In the genomic region with DNA sequence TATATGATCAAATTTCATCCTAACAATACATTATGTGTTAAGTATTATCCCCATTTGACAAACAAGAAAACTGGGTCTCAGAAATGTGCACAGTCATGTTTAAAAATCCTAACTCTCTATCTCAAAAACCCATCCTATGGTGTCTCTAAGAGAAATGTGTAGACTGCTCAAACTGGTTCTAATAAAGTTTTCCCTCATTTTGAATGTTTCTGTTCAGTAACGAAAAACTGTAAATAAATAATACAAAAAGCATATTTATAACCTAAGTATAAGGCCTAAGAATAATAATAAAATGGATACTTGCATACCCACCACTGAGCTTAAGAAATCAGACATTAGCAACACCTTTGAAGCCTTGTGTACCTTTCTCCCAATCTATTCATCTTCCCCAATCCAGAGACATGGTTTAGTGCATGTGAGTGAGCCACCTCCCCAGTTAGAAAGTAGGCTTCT, we compare ENCODE assay signal across 1 cellular context.
A peak's percentile ranks its signal among the peaks of the same experiment; 100 is the strongest.
TF ChIP-seq lines count a peak whose summit lies in the region.

No MANE protein-coding gene starts in this region.

TF ChIP-seq in K562, 482 proteins besides CTCF, POLR2A, EP300 and RAD21 (continued from another document and continues in another):
- TF ChIP-seq ZNF133 (CRISPR knock-in tag; IDR thresholded peaks at IDR 0.05) (no peak), SMAD4 (CRISPR knock-in tag; conservative IDR thresholded peaks at IDR 0.05) (peak; percentile 92), BACH1 (tag; IDR thresholded peaks at IDR 0.05) (peak; percentile 97), ZNF197 (CRISPR knock-in tag; IDR thresholded peaks at IDR 0.05; ENCODE audit: low read depth) (peak; percentile 47; the same call in 1 of the 2 replicates), CAMTA2 (CRISPR knock-in tag; conservative IDR thresholded peaks at IDR 0.05) (no peak), ZNF780A (CRISPR knock-in tag; IDR thresholded peaks at IDR 0.05) (no peak), CBX3 (IDR thresholded peaks at IDR 0.05; ENCODE audit: borderline replicate concordance in 1 of 2, low read length in 2 of 2) (peak in 1 of 2 experiments; percentile 81; a peak in 2 of 3 replicates), BRD9 (IDR thresholded peaks at IDR 0.05; ENCODE audit: low read depth, partially characterized antibody) (peak; percentile 91), SLC30A9 (CRISPR knock-in tag; IDR thresholded peaks at IDR 0.05) (no peak), KDM2B (CRISPR knock-in tag; IDR thresholded peaks at IDR 0.05) (no peak), IFI16 (CRISPR knock-in tag; IDR thresholded peaks at IDR 0.05) (no peak), NRF1 (conservative IDR thresholded peaks at IDR 0.05 in 1 of 2, IDR thresholded peaks at IDR 0.05 in 1 of 2) (no peak), XRCC5 (IDR thresholded peaks at IDR 0.05; ENCODE audit: low read depth, low read length) (no peak), CBFA2T3 (IDR thresholded peaks at IDR 0.05) (0 out of 2 replicates have a peak, but pooled peaks have one; percentile 39), HDAC6 (IDR thresholded peaks at IDR 0.05; ENCODE audit: low read depth, low read length) (no peak), NFE2 (IDR thresholded peaks at IDR 0.05; ENCODE audit: low read depth) (peak; percentile 97), CTBP1 (IDR thresholded peaks at IDR 0.05; ENCODE audit: borderline replicate concordance) (0 out of 2 replicates have a peak, but pooled peaks have one; percentile 47), POU5F1 (IDR thresholded peaks at IDR 0.05; ENCODE audit: borderline replicate concordance, low read depth, low read length, partially characterized antibody) (no peak), MXI1 (IDR thresholded peaks at IDR 0.05; ENCODE audit: low read depth, low read length) (no peak), ZNF77 (CRISPR knock-in tag; IDR thresholded peaks at IDR 0.05) (no peak), RCOR1 (IDR thresholded peaks at IDR 0.05; ENCODE audit: borderline replicate concordance in 1 of 2, low read depth in 2 of 2, low read length in 2 of 2) (peak in 1 of 2 experiments; percentile 93; a peak in 2 of 4 replicates), NONO (IDR thresholded peaks at IDR 0.05; ENCODE audit: low read depth in 2 of 2, low read length in 1 of 2) (0 out of 4 replicates have a peak, but pooled peaks of 1 of the 2 experiments have one; percentile 19), NR4A1 (CRISPR knock-in tag; IDR thresholded peaks at IDR 0.05) (no peak), NR4A1 (tag; IDR thresholded peaks at IDR 0.05) (no peak), NCOA6 (IDR thresholded peaks at IDR 0.05) (peak; percentile 29; the same call in 1 of the 2 replicates), ZNF561 (CRISPR knock-in tag; conservative IDR thresholded peaks at IDR 0.05) (no peak), BCOR (IDR thresholded peaks at IDR 0.05) (peak; percentile 22; the same call in 1 of the 2 replicates), ZNF766 (CRISPR knock-in tag; conservative IDR thresholded peaks at IDR 0.05) (peak; percentile 54; the same call in 1 of the 2 replicates), RBM39 (optimal IDR thresholded peaks at IDR 0.05; ENCODE audit: low read depth, low read length) (no peak), MAFK (IDR thresholded peaks at IDR 0.05; ENCODE audit: low read length) (peak; percentile 87; the same call in 1 of the 2 replicates), FOXM1 (IDR thresholded peaks at IDR 0.05; ENCODE audit: low read depth) (peak; percentile 65), FOXM1 (CRISPR knock-in tag; IDR thresholded peaks at IDR 0.05; ENCODE audit: low read depth) (no peak), ZNF79 (CRISPR knock-in tag; IDR thresholded peaks at IDR 0.05; ENCODE audit: low read depth) (no peak), ZFP36 (IDR thresholded peaks at IDR 0.05; ENCODE audit: low read depth, low read length, partially characterized antibody) (no peak), ZNF3 (CRISPR knock-in tag; IDR thresholded peaks at IDR 0.05) (no peak)
- TF ChIP-seq, protein P1, sequence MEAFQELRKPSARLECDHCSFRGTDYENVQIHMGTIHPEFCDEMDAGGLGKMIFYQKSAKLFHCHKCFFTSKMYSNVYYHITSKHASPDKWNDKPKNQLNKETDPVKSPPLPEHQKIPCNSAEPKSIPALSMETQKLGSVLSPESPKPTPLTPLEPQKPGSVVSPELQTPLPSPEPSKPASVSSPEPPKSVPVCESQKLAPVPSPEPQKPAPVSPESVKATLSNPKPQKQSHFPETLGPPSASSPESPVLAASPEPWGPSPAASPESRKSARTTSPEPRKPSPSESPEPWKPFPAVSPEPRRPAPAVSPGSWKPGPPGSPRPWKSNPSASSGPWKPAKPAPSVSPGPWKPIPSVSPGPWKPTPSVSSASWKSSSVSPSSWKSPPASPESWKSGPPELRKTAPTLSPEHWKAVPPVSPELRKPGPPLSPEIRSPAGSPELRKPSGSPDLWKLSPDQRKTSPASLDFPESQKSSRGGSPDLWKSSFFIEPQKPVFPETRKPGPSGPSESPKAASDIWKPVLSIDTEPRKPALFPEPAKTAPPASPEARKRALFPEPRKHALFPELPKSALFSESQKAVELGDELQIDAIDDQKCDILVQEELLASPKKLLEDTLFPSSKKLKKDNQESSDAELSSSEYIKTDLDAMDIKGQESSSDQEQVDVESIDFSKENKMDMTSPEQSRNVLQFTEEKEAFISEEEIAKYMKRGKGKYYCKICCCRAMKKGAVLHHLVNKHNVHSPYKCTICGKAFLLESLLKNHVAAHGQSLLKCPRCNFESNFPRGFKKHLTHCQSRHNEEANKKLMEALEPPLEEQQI (IDR thresholded peaks at IDR 0.05): peak; percentile 91
- TF ChIP-seq, protein P2, sequence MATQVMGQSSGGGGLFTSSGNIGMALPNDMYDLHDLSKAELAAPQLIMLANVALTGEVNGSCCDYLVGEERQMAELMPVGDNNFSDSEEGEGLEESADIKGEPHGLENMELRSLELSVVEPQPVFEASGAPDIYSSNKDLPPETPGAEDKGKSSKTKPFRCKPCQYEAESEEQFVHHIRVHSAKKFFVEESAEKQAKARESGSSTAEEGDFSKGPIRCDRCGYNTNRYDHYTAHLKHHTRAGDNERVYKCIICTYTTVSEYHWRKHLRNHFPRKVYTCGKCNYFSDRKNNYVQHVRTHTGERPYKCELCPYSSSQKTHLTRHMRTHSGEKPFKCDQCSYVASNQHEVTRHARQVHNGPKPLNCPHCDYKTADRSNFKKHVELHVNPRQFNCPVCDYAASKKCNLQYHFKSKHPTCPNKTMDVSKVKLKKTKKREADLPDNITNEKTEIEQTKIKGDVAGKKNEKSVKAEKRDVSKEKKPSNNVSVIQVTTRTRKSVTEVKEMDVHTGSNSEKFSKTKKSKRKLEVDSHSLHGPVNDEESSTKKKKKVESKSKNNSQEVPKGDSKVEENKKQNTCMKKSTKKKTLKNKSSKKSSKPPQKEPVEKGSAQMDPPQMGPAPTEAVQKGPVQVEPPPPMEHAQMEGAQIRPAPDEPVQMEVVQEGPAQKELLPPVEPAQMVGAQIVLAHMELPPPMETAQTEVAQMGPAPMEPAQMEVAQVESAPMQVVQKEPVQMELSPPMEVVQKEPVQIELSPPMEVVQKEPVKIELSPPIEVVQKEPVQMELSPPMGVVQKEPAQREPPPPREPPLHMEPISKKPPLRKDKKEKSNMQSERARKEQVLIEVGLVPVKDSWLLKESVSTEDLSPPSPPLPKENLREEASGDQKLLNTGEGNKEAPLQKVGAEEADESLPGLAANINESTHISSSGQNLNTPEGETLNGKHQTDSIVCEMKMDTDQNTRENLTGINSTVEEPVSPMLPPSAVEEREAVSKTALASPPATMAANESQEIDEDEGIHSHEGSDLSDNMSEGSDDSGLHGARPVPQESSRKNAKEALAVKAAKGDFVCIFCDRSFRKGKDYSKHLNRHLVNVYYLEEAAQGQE (CRISPR knock-in tag; IDR thresholded peaks at IDR 0.05; ENCODE audit: low read depth): no peak
- TF ChIP-seq, protein P3, sequence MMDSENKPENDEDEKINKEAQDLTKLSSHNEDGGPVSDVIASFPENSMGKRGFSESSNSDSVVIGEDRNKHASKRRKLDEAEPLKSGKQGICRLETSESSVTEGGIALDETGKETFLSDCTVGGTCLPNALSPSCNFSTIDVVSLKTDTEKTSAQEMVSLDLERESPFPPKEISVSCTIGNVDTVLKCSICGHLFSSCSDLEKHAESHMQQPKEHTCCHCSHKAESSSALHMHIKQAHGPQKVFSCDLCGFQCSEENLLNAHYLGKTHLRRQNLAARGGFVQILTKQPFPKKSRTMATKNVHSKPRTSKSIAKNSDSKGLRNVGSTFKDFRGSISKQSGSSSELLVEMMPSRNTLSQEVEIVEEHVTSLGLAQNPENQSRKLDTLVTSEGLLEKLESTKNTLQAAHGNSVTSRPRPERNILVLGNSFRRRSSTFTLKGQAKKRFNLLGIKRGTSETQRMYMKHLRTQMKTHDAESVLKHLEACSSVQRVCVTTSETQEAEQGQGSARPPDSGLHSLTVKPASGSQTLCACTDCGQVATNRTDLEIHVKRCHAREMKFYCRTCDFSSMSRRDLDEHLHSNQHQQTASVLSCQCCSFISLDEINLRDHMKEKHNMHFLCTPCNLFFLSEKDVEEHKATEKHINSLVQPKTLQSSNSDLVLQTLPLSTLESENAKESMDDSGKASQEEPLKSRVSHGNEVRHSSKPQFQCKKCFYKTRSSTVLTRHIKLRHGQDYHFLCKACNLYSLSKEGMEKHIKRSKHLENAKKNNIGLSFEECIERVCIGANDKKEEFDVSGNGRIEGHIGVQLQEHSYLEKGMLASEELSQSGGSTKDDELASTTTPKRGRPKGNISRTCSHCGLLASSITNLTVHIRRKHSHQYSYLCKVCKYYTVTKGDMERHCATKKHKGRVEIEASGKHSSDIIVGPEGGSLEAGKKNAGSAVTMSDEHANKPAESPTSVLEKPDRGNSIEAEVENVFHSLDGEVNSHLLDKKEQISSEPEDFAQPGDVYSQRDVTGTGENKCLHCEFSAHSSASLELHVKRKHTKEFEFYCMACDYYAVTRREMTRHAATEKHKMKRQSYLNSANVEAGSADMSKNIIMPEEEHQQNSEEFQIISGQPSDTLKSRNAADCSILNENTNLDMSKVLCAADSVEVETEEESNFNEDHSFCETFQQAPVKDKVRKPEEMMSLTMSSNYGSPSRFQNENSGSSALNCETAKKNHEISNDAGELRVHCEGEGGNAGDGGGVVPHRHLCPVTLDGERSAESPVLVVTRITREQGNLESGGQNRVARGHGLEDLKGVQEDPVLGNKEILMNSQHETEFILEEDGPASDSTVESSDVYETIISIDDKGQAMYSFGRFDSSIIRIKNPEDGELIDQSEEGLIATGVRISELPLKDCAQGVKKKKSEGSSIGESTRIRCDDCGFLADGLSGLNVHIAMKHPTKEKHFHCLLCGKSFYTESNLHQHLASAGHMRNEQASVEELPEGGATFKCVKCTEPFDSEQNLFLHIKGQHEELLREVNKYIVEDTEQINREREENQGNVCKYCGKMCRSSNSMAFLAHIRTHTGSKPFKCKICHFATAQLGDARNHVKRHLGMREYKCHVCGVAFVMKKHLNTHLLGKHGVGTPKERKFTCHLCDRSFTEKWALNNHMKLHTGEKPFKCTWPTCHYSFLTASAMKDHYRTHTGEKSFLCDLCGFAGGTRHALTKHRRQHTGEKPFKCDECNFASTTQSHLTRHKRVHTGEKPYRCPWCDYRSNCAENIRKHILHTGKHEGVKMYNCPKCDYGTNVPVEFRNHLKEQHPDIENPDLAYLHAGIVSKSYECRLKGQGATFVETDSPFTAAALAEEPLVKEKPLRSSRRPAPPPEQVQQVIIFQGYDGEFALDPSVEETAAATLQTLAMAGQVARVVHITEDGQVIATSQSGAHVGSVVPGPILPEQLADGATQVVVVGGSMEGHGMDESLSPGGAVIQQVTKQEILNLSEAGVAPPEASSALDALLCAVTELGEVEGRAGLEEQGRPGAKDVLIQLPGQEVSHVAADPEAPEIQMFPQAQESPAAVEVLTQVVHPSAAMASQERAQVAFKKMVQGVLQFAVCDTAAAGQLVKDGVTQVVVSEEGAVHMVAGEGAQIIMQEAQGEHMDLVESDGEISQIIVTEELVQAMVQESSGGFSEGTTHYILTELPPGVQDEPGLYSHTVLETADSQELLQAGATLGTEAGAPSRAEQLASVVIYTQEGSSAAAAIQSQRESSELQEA (IDR thresholded peaks at IDR 0.05; ENCODE audit: low read depth): peak; percentile 76
- TF ChIP-seq, protein P4, sequence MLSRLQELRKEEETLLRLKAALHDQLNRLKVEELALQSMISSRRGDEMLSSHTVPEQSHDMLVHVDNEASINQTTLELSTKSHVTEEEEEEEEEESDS (CRISPR knock-in tag; IDR thresholded peaks at IDR 0.05): no peak
- TF ChIP-seq, protein P5, sequence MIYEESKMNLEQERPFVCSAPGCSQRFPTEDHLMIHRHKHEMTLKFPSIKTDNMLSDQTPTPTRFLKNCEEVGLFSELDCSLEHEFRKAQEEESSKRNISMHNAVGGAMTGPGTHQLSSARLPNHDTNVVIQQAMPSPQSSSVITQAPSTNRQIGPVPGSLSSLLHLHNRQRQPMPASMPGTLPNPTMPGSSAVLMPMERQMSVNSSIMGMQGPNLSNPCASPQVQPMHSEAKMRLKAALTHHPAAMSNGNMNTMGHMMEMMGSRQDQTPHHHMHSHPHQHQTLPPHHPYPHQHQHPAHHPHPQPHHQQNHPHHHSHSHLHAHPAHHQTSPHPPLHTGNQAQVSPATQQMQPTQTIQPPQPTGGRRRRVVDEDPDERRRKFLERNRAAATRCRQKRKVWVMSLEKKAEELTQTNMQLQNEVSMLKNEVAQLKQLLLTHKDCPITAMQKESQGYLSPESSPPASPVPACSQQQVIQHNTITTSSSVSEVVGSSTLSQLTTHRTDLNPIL (CRISPR knock-in tag; IDR thresholded peaks at IDR 0.05): 0 out of 2 replicates have a peak, but pooled peaks have one; percentile 42
- TF ChIP-seq, protein P6, sequence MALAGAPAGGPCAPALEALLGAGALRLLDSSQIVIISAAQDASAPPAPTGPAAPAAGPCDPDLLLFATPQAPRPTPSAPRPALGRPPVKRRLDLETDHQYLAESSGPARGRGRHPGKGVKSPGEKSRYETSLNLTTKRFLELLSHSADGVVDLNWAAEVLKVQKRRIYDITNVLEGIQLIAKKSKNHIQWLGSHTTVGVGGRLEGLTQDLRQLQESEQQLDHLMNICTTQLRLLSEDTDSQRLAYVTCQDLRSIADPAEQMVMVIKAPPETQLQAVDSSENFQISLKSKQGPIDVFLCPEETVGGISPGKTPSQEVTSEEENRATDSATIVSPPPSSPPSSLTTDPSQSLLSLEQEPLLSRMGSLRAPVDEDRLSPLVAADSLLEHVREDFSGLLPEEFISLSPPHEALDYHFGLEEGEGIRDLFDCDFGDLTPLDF (CRISPR knock-in tag; IDR thresholded peaks at IDR 0.05): no peak
- TF ChIP-seq, protein P7, sequence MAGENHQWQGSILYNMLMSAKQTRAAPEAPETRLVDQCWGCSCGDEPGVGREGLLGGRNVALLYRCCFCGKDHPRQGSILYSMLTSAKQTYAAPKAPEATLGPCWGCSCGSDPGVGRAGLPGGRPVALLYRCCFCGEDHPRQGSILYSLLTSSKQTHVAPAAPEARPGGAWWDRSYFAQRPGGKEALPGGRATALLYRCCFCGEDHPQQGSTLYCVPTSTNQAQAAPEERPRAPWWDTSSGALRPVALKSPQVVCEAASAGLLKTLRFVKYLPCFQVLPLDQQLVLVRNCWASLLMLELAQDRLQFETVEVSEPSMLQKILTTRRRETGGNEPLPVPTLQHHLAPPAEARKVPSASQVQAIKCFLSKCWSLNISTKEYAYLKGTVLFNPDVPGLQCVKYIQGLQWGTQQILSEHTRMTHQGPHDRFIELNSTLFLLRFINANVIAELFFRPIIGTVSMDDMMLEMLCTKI (IDR thresholded peaks at IDR 0.05; ENCODE audit: partially characterized antibody): no peak
